1 cellular context compared by ENCODE assay signal in genomic region chr1:96362623-96363022, GRCh38.
A peak's percentile ranks its signal among the peaks of the same experiment; 100 is the strongest.
TF ChIP-seq lines count a peak whose summit lies in the region.

No MANE protein-coding gene starts in this region.

TF ChIP-seq in HCT116, 20 proteins besides CTCF, POLR2A, EP300 and RAD21 (continued from another document):
- TF ChIP-seq EZH2phosphoT487 (IDR thresholded peaks at IDR 0.05; ENCODE audit: borderline replicate concordance), result no peak
- TF ChIP-seq EGR1 (IDR thresholded peaks at IDR 0.05; ENCODE audit: low read depth), result peak; percentile 61; the same call in 1 of the 2 replicates
- no peak for TF ChIP-seq ZFX (IDR thresholded peaks at IDR 0.05)
TF ChIP-seq in HCT116: peak in this region for 14.
